Comparison of ENCODE assay signal across 8 cellular contexts in genomic region chr7:49852619-49853462, GRCh38.
A peak's percentile ranks its signal among the peaks of the same experiment; 100 is the strongest.
DNase-seq lines count a peak whose midpoint lies in the region; ATAC-seq, FAIRE-seq and TF ChIP-seq lines count a peak whose summit lies in the region.

No MANE protein-coding gene starts in this region.

- DNase-seq in AG09309 (ENCODE audit: low read depth) (peak; percentile 8), GM12892 (ENCODE audit: insufficient read length) (peak; percentile 25), MV-4-11 (lab: John Stamatoyannopoulos, UW) (peak; percentile 41), esophagus squamous epithelium (lab: John Stamatoyannopoulos, UW) (no peak), nephron progenitor cell (peak; percentile 60), GF-D8 (lab: John Stamatoyannopoulos, UW) (no peak)

- ATAC-seq in HG02588 (IDR thresholded peaks at IDR 0.05; ENCODE audit: unreplicated experiment) (peak; percentile 73), SK-N-SH treated with all-trans-retinoic acid at 6 μM for 48 hours (peak; percentile 92)

- H3K36me3 Mint-ChIP-seq in nephron progenitor cell (ENCODE audit: low read depth): no peaks in the 10 kb centered on the region

- H3K27ac ChIP-seq in esophagus squamous epithelium: no peak overlapping the region

- 38 to 42% methylated on average over 8 of the region's 11 CpGs for WGBS in esophagus squamous epithelium, 2 donors

- FAIRE-seq in GM12892 (lab: Jason Lieb, UNC): peak; percentile 87

- no peaks in the 10 kb centered on the region for H3K9me3 Mint-ChIP-seq in nephron progenitor cell

- no peak overlapping the region for H3K4me3 ChIP-seq in AG09309 (ENCODE audit: control insufficient read depth, low read depth, low read length)
- H3K4me3 ChIP-seq in esophagus squamous epithelium: no peak overlapping the region

- peaks cover 4% of the 10 kb centered on the region for H3K27me3 Mint-ChIP-seq in nephron progenitor cell (ENCODE audit: low read depth, poor library complexity)

- peaks cover 19% of the 10 kb centered on the region for H3K4me1 Mint-ChIP-seq in nephron progenitor cell

- no peak overlapping the region for H3K4me3 Mint-ChIP-seq in nephron progenitor cell

- intact Hi-C loops in esophagus squamous epithelium (cut with DNase I): no loop called here

- no peak for TF ChIP-seq POLR2A in GM12892 (IDR thresholded peaks at IDR 0.05; ENCODE audit: low read depth, low read length)
- no peak for TF ChIP-seq POLR2A in esophagus squamous epithelium (IDR thresholded peaks at IDR 0.05)

- H3K36me3 ChIP-seq in esophagus squamous epithelium: no peaks in the 10 kb centered on the region

- TF ChIP-seq CTCF in AG09309 (IDR thresholded peaks at IDR 0.05; ENCODE audit: control insufficient read depth, insufficient read depth, low read depth, low read length, missing control alignments): peak; percentile 51
- peak in 5 of 6 experiments; percentile 36 to 86 (median 65) for TF ChIP-seq CTCF in esophagus squamous epithelium (IDR thresholded peaks at IDR 0.05)
- peak; percentile 86 for TF ChIP-seq CTCF in nephron progenitor cell (IDR thresholded peaks at IDR 0.05)

- no peaks in the 10 kb centered on the region for H3K9me3 ChIP-seq in esophagus squamous epithelium

- H3K4me1 ChIP-seq in esophagus squamous epithelium: no peaks in the 10 kb centered on the region

- no peaks in the 10 kb centered on the region for H3K27me3 ChIP-seq in esophagus squamous epithelium

- peak overlapping the region; percentile 85 for H3K27ac Mint-ChIP-seq in nephron progenitor cell

TF ChIP-seq in SK-N-SH treated with all-trans-retinoic acid at 6 μM for 48 hours, 23 proteins besides CTCF, POLR2A, EP300 and RAD21:
- TF ChIP-seq PPARA (CRISPR knock-in tag; IDR thresholded peaks at IDR 0.05; ENCODE audit: borderline replicate concordance): no peak
- no peak for TF ChIP-seq ZFP30 (CRISPR knock-in tag; IDR thresholded peaks at IDR 0.05)
- TF ChIP-seq GLIS3 (CRISPR knock-in tag; IDR thresholded peaks at IDR 0.05): no peak
- TF ChIP-seq TOX (CRISPR knock-in tag; IDR thresholded peaks at IDR 0.05; ENCODE audit: borderline replicate concordance): no peak
- TF ChIP-seq ESRRG (CRISPR knock-in tag; IDR thresholded peaks at IDR 0.05): no peak

Comparison
In these comparisons a context has a peak if more than half of its experiments do, and no peak if none do; other contexts are left out.
1. DNase-seq: peak in AG09309 (single experiment), GM12892 (single experiment), MV-4-11 (single experiment) and nephron progenitor cell (single experiment); none in esophagus squamous epithelium (single experiment) and GF-D8 (single experiment).
2. Peak in every context shown above with its lines, with median percentiles within 50 percentile points of each other: CTCF ChIP-seq.